8 cellular contexts compared by ENCODE assay signal in the genomic region with DNA sequence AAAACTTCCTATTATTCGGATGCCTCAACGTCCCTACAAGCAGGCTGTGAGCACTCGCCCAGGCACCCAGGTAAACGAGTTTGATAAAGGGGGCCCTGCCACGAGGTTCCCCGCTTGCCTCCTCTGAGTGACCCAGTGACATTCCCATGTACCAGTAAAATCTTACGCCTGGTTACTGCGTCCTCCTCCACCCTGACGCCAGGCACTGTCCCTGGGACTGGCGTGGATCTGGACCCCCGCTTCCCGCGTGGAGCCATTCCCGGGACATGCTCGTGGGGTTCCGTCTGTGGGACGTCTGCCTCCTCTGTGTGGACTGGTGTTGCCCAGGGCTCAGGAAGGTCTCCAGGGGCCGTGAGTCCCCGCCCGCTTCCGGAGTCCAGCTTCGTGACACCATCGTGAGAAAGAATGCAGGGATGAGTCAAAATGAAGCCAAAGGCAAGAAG. TPM values are rescaled to one million over a fixed set of nuclear protein-coding genes. Genes with fewer than 3 reads are reported as not detected.
DNase-seq lines count a peak whose midpoint lies in the region; ATAC-seq, FAIRE-seq and TF ChIP-seq lines count a peak whose summit lies in the region.

No MANE protein-coding gene starts in this region.

- no TSS peak for BruUV-seq in K562 (replicated peaks; lab: Mats Ljungman, UMichigan)

- no peaks in the 10 kb centered on the region for H3K9me2 ChIP-seq in DOHH2 (replicated peaks; ENCODE audit: control insufficient read depth, low read length)

- TF ChIP-seq CTCF in DOHH2 (IDR thresholded peaks at IDR 0.05; ENCODE audit: low read depth, low read length, poor library complexity, severe bottlenecking): no peak
- TF ChIP-seq CTCF in HL-60 (IDR thresholded peaks at IDR 0.05; ENCODE audit: insufficient read depth, low read length): no peak
- TF ChIP-seq CTCF in K562 (IDR thresholded peaks at IDR 0.05 in 2 of 3, conservative IDR thresholded peaks at IDR 0.05 in 1 of 3; ENCODE audit: insufficient read depth in 2 of 3, low read depth in 1 of 3, low read length in 3 of 3): no peak
- TF ChIP-seq CTCF in thoracic aorta (IDR thresholded peaks at IDR 0.05): no peak

- H3K9me3 ChIP-seq in DOHH2 (ENCODE audit: control insufficient read depth, insufficient read depth, low read length): peaks cover 54% of the 10 kb centered on the region
- H3K9me3 ChIP-seq in K562 (replicated peaks; ENCODE audit: control insufficient read depth, insufficient read depth, low read depth, low read length): 0 out of 2 replicates have a peak, but pooled peaks cover 2% of the 10 kb centered on the region
- H3K9me3 ChIP-seq in thoracic aorta: peaks cover 19% of the 10 kb centered on the region

- H4K20me1 ChIP-seq in DOHH2 (ENCODE audit: control insufficient read depth, insufficient read depth, low read depth, low read length): no peaks in the 10 kb centered on the region
- H4K20me1 ChIP-seq in K562 (replicated peaks; ENCODE audit: control insufficient read depth, insufficient read depth, low read length): no peaks in the 10 kb centered on the region

- no peak for ATAC-seq in K562
- no peak for ATAC-seq in thoracic aorta (ENCODE audit: insufficient number of reproducible peaks, low FRiP score, low read depth)

- peak overlapping the region; percentile 94 for H2AFZ ChIP-seq in K562 (ENCODE audit: low read depth, low read length)

- FAIRE-seq in K562 (lab: Jason Lieb, UNC): no peak

- 16% methylated on average over 23 of the region's 23 CpGs for WGBS in K562 (ENCODE audit: insufficient coverage, low coverage, missing lambda C conversion rate)

- POLR2A ChIA-PET in K562 (lab: Yijun Ruan, JAX): no interaction called here

- no peaks in the 10 kb centered on the region for H3K27me3 ChIP-seq in DOHH2 (ENCODE audit: control insufficient read depth, low read length)
- H3K27me3 ChIP-seq in HL-60 (ENCODE audit: insufficient read depth, poor library complexity, severe bottlenecking): no peaks in the 10 kb centered on the region
- H3K27me3 ChIP-seq in K562 (ENCODE audit: control insufficient read depth in 2 of 2, insufficient read depth in 2 of 2, low read length in 2 of 2): no peaks in the 10 kb centered on the region; a peak in 1 of 5 replicates
- no peaks in the 10 kb centered on the region for H3K27me3 ChIP-seq in thoracic aorta (replicated peaks; ENCODE audit: insufficient read depth)

- DNase-seq in HL-60 (ENCODE audit: low read depth in 1 of 2, low spot score in 1 of 2) (no peak), K562 (ENCODE audit: extremely low read depth in 1 of 4, low spot score in 3 of 4) (no peak), kidney tubule cell (ENCODE audit: low spot score) (peak; percentile 65), thoracic aorta (ENCODE audit: low spot score) (no peak), NAMALWA (ENCODE audit: low spot score) (no peak), GM19238 (ENCODE audit: insufficient read length, low spot score) (no peak), NCI-H1105 treated with DMSO at 0.1 percent for 48 hours (lab: John Stamatoyannopoulos, UW) (no peak)

- TF ChIP-seq EP300 in K562 (IDR thresholded peaks at IDR 0.05; ENCODE audit: low read length): no peak

- CTCF ChIA-PET in K562 (lab: Yijun Ruan, JAX; ENCODE audit: low intra/inter-chr PET ratio): no interaction called here

- intact Hi-C loops in K562 (cut with micrococcal nuclease): no loop called here

- no peak for TF ChIP-seq RAD21 in K562 (CRISPR knock-in tag; conservative IDR thresholded peaks at IDR 0.05 in 1 of 2, IDR thresholded peaks at IDR 0.05 in 1 of 2)

- no peak for TF ChIP-seq POLR2A in K562 (conservative IDR thresholded peaks at IDR 0.05)

- H3K27ac ChIP-seq in DOHH2 (ENCODE audit: low read depth, low read length) (no peak overlapping the region), HL-60 (replicated peaks) (peak overlapping the region; percentile 86), K562 (ENCODE audit: extremely low read depth, low read depth, low read length) (peak overlapping the region; percentile 25; the same call in 1 of the 3 replicates), thoracic aorta (no peak overlapping the region)

- H3K4me2 ChIP-seq in DOHH2 (ENCODE audit: low read length) (peak overlapping the region; percentile 71), K562 (ENCODE audit: insufficient read depth, low read length) (peak overlapping the region; percentile 71)

- H3K9ac ChIP-seq in K562 (ENCODE audit: insufficient read depth in 1 of 2, low read depth in 2 of 2, low read length in 2 of 2): peak overlapping the region in 1 of 2 experiments; percentile 69; a peak in 1 of 4 replicates

- H3K36me3 ChIP-seq in DOHH2 (ENCODE audit: control insufficient read depth, low read length) (peaks cover 7% of the 10 kb centered on the region; the same call in 1 of the 2 replicates), K562 (ENCODE audit: control insufficient read depth, insufficient read depth, low read length) (peaks cover 11% of the 10 kb centered on the region; the same call in 2 of the 3 replicates), thoracic aorta (peaks cover 15% of the 10 kb centered on the region)

- H3K4me3 ChIP-seq in DOHH2 (ENCODE audit: low read length) (peak overlapping the region; percentile 76), HL-60 (replicated peaks; ENCODE audit: insufficient read depth, low read length) (peak overlapping the region; percentile 99), K562 (peak overlapping the region; percentile 88), thoracic aorta (peak overlapping the region; percentile 74)

- H3K79me2 ChIP-seq in DOHH2 (ENCODE audit: control insufficient read depth, low read length) (no peaks in the 10 kb centered on the region), K562 (ENCODE audit: control insufficient read depth, insufficient read depth, low read length) (peaks cover 20% of the 10 kb centered on the region)

- H3K4me1 ChIP-seq in DOHH2 (ENCODE audit: control insufficient read depth, low read length) (peaks cover 10% of the 10 kb centered on the region), K562 (replicated peaks in 1 of 2; ENCODE audit: control insufficient read depth in 2 of 2, insufficient read depth in 2 of 2, low read length in 2 of 2) (peaks cover 0 to 11% of the 10 kb centered on the region in 2 experiments; a peak in 2 of 5 replicates), thoracic aorta (ENCODE audit: control insufficient read depth in 1 of 2, low read depth in 2 of 2) (peaks cover 5 to 20% of the 10 kb centered on the region in 2 donors)

- in situ Hi-C loops in K562 (cut with MboI): no loop called here

- H3K9me1 ChIP-seq in K562 (ENCODE audit: control insufficient read depth, insufficient read depth, low read length): no peaks in the 10 kb centered on the region

- H3F3A ChIP-seq in DOHH2 (ENCODE audit: control insufficient read depth, insufficient read depth): no peaks in the 10 kb centered on the region

RNA-seq across cellular contexts. Expression of a gene that starts 0.4 kb away (rescaled TPM):
- 26.0 and 36.4 TPM in 2 replicates for total RNA-seq in K562 (2011; cell fraction: chromatin; rRNA removed; ENCODE audit: low replicate concordance)
- 29.0 and 29.5 TPM in 2 replicates for total RNA-seq in K562 (2011; cell fraction: nucleolus; rRNA removed)
- 17.0 and 21.4 TPM in 2 replicates for total RNA-seq in K562 (2011; cell fraction: nucleoplasm; rRNA removed)
- total RNA-seq in K562 (2014; rRNA removed) (3.9 and 5.0 TPM in 2 replicates), K562 (2014; rRNA removed; fragmentation: Illumina TruSeq; extraction: Trizol) (5.1 and 6.4 TPM in 2 replicates), K562 (2015; rRNA removed; fragmentation: Illumina TruSeq; extraction: Trizol) (3.5 TPM in 2 replicates), K562 (2021) (4.8 and 5.2 TPM in 2 replicates), thoracic aorta (1 to 10 TPM; 6.3 to 6.5 TPM)
- polyA plus RNA-seq in K562 (2011; rRNA removed) (11.8 and 12.8 TPM in 2 replicates), K562 (2014; fragmentation: Illumina TruSeq; extraction: Trizol) (4.4 and 4.6 TPM in 2 replicates), K562 (2014; fragmentation: Nextera tagmentation; extraction: Ambion mirVana) (1 to 10 TPM; 1.6 to 1.7 TPM), K562 (2014; rRNA removed) (4.3 and 5.0 TPM in 2 replicates)
- polyA plus RNA-seq in K562 (2011; cell fraction: cytosol; rRNA removed): 3.4 and 6.3 TPM in 2 replicates
- polyA plus RNA-seq in K562 (2011; cell fraction: nucleus; rRNA removed): 12.8 and 16.3 TPM in 2 replicates
- 3.1 and 3.2 TPM in 2 replicates for polyA plus RNA-seq in K562 (2012)
- polyA minus RNA-seq in K562 (2011; rRNA and poly(A)+ RNA removed): 15.3 and 17.1 TPM in 2 replicates
- 4.3 and 5.9 TPM in 2 replicates for polyA minus RNA-seq in K562 (2011; cell fraction: cytosol; rRNA and poly(A)+ RNA removed)
- 10.9 and 17.0 TPM in 2 replicates for polyA minus RNA-seq in K562 (2011; cell fraction: nucleus; rRNA and poly(A)+ RNA removed)

RNA-seq across cellular contexts. Expression of a gene that starts 18.6 kb away (rescaled TPM):
- 4.9 and 8.5 TPM in 2 replicates for total RNA-seq in K562 (2011; cell fraction: chromatin; rRNA removed; ENCODE audit: low replicate concordance)
- total RNA-seq in K562 (2011; cell fraction: nucleolus; rRNA removed): 5.0 and 7.2 TPM in 2 replicates
- total RNA-seq in K562 (2011; cell fraction: nucleoplasm; rRNA removed): 4.7 and 4.8 TPM in 2 replicates
- 0.78 and 1.1 TPM in 2 replicates for total RNA-seq in K562 (2014; rRNA removed)
- total RNA-seq in K562 (2014; rRNA removed; fragmentation: Illumina TruSeq; extraction: Trizol): 1.2 and 1.6 TPM in 2 replicates
- 1.1 and 1.2 TPM in 2 replicates for total RNA-seq in K562 (2015; rRNA removed; fragmentation: Illumina TruSeq; extraction: Trizol)
- total RNA-seq in K562 (2021): 1.3 and 1.6 TPM in 2 replicates
- 1.3 and 2.0 TPM in 2 replicates for polyA plus RNA-seq in K562 (2011; rRNA removed)
- 0.66 and 1.0 TPM in 2 replicates for polyA plus RNA-seq in K562 (2011; cell fraction: cytosol; rRNA removed)
- 1.6 and 1.8 TPM in 2 replicates for polyA plus RNA-seq in K562 (2011; cell fraction: nucleus; rRNA removed)
- polyA plus RNA-seq in K562 (2012): 0.85 and 1.3 TPM in 2 replicates
- polyA plus RNA-seq in K562 (2014; fragmentation: Illumina TruSeq; extraction: Trizol): 1.3 and 1.5 TPM in 2 replicates
- polyA plus RNA-seq in K562 (2014; fragmentation: Nextera tagmentation; extraction: Ambion mirVana): under 1 TPM; 0.20 to 0.27 TPM
- 0.61 and 1.1 TPM in 2 replicates for polyA plus RNA-seq in K562 (2014; rRNA removed)
- 3.9 and 4.7 TPM in 2 replicates for polyA minus RNA-seq in K562 (2011; rRNA and poly(A)+ RNA removed)
- 0.82 and 1.1 TPM in 2 replicates for polyA minus RNA-seq in K562 (2011; cell fraction: cytosol; rRNA and poly(A)+ RNA removed)
- 4.3 and 5.6 TPM in 2 replicates for polyA minus RNA-seq in K562 (2011; cell fraction: nucleus; rRNA and poly(A)+ RNA removed)
- total RNA-seq in thoracic aorta: 1 to 10 TPM; 1.6 to 4.1 TPM

RNA-seq across cellular contexts. Expression of a gene that starts 23.9 kb away (rescaled TPM):
- 0.32 and 0.81 TPM in 2 replicates for total RNA-seq in K562 (2011; cell fraction: chromatin; rRNA removed; ENCODE audit: low replicate concordance)
- 0.50 and 1.7 TPM in 2 replicates for total RNA-seq in K562 (2011; cell fraction: nucleolus; rRNA removed)
- 0.29 and 0.46 TPM in 2 replicates for total RNA-seq in K562 (2011; cell fraction: nucleoplasm; rRNA removed)
- total RNA-seq in K562 (2014; rRNA removed): 0.14 and 0.69 TPM in 2 replicates
- total RNA-seq in K562 (2014; rRNA removed; fragmentation: Illumina TruSeq; extraction: Trizol): 0.18 and 0.32 TPM in 2 replicates
- 0.15 and 0.25 TPM in 2 replicates for total RNA-seq in K562 (2015; rRNA removed; fragmentation: Illumina TruSeq; extraction: Trizol)
- total RNA-seq in K562 (2021): 0.16 and 0.27 TPM in 2 replicates
- 0.20 and 0.42 TPM in 2 replicates for polyA plus RNA-seq in K562 (2011; rRNA removed)
- polyA plus RNA-seq in K562 (2011; cell fraction: cytosol; rRNA removed): 0.04 and 0.31 TPM in 2 replicates
- polyA plus RNA-seq in K562 (2011; cell fraction: nucleus; rRNA removed): 0.11 and 0.21 TPM in 2 replicates
- polyA plus RNA-seq in K562 (2012): 0.16 and 0.36 TPM in 2 replicates
- 0.12 and 0.19 TPM in 2 replicates for polyA plus RNA-seq in K562 (2014; fragmentation: Illumina TruSeq; extraction: Trizol)
- polyA plus RNA-seq in K562 (2014; fragmentation: Nextera tagmentation; extraction: Ambion mirVana): under 1 TPM in 1 of 2 experiments, not detected in 1; 0.03 TPM
- 0.12 and 0.31 TPM in 2 replicates for polyA plus RNA-seq in K562 (2014; rRNA removed)
- polyA minus RNA-seq in K562 (2011; rRNA and poly(A)+ RNA removed): 0.36 and 0.39 TPM in 2 replicates
- polyA minus RNA-seq in K562 (2011; cell fraction: cytosol; rRNA and poly(A)+ RNA removed): not detected in 2 replicates
- 0.22 and 0.40 TPM in 2 replicates for polyA minus RNA-seq in K562 (2011; cell fraction: nucleus; rRNA and poly(A)+ RNA removed)
- total RNA-seq in thoracic aorta: 10 to 100 TPM in 1 of 2 donors, 1 to 10 TPM in 1; 5.4 to 29.2 TPM

RNA-seq across cellular contexts. Expression of a gene that starts 32.9 kb away (rescaled TPM):
- total RNA-seq in K562 (2011; cell fraction: chromatin; rRNA removed; ENCODE audit: low replicate concordance): 1.4 and 2.8 TPM in 2 replicates
- total RNA-seq in K562 (2011; cell fraction: nucleolus; rRNA removed): 1.0 and 1.6 TPM in 2 replicates
- total RNA-seq in K562 (2011; cell fraction: nucleoplasm; rRNA removed): 1.3 and 1.4 TPM in 2 replicates
- total RNA-seq in K562 (2014; rRNA removed) (0.16 and 0.18 TPM in 2 replicates), K562 (2014; rRNA removed; fragmentation: Illumina TruSeq; extraction: Trizol) (0.29 and 0.48 TPM in 2 replicates), K562 (2015; rRNA removed; fragmentation: Illumina TruSeq; extraction: Trizol) (0.11 and 0.25 TPM in 2 replicates), K562 (2021) (0.22 TPM in 2 replicates), thoracic aorta (1 to 10 TPM; 5.7 to 8.3 TPM)
- polyA plus RNA-seq in K562 (2011; rRNA removed) (0.08 and 0.68 TPM in 2 replicates), K562 (2014; fragmentation: Illumina TruSeq; extraction: Trizol) (0.25 and 0.29 TPM in 2 replicates), K562 (2014; fragmentation: Nextera tagmentation; extraction: Ambion mirVana) (under 1 TPM; 0.03 to 0.14 TPM), K562 (2014; rRNA removed) (0.12 and 0.25 TPM in 2 replicates)
- polyA plus RNA-seq in K562 (2011; cell fraction: cytosol; rRNA removed): 0.03 and 0.52 TPM in 2 replicates
- polyA plus RNA-seq in K562 (2011; cell fraction: nucleus; rRNA removed): 0.50 TPM in 1 of 2 replicates, not detected in the other
- 0.21 and 0.37 TPM in 2 replicates for polyA plus RNA-seq in K562 (2012)
- polyA minus RNA-seq in K562 (2011; rRNA and poly(A)+ RNA removed): 0.03 and 1.1 TPM in 2 replicates
- 0.48 TPM in 1 of 2 replicates, not detected in the other for polyA minus RNA-seq in K562 (2011; cell fraction: cytosol; rRNA and poly(A)+ RNA removed)
- polyA minus RNA-seq in K562 (2011; cell fraction: nucleus; rRNA and poly(A)+ RNA removed): 0.54 TPM in 1 of 2 replicates, not detected in the other

RNA-seq across cellular contexts. Expression of a gene that starts 39.6 kb away (rescaled TPM):
- 9.5 and 10.6 TPM in 2 replicates for total RNA-seq in K562 (2011; cell fraction: chromatin; rRNA removed; ENCODE audit: low replicate concordance)
- 9.7 and 11.2 TPM in 2 replicates for total RNA-seq in K562 (2011; cell fraction: nucleolus; rRNA removed)
- 10.9 and 12.1 TPM in 2 replicates for total RNA-seq in K562 (2011; cell fraction: nucleoplasm; rRNA removed)
- total RNA-seq in K562 (2014; rRNA removed): 3.2 and 5.9 TPM in 2 replicates
- total RNA-seq in K562 (2014; rRNA removed; fragmentation: Illumina TruSeq; extraction: Trizol): 4.1 and 5.0 TPM in 2 replicates
- total RNA-seq in K562 (2015; rRNA removed; fragmentation: Illumina TruSeq; extraction: Trizol): 3.0 and 3.1 TPM in 2 replicates
- total RNA-seq in K562 (2021): 3.5 and 4.0 TPM in 2 replicates
- polyA plus RNA-seq in K562 (2011; rRNA removed): 4.2 and 5.0 TPM in 2 replicates
- 3.2 and 4.1 TPM in 2 replicates for polyA plus RNA-seq in K562 (2011; cell fraction: cytosol; rRNA removed)
- polyA plus RNA-seq in K562 (2011; cell fraction: nucleus; rRNA removed): 3.9 and 7.4 TPM in 2 replicates
- polyA plus RNA-seq in K562 (2012): 2.4 and 4.6 TPM in 2 replicates
- polyA plus RNA-seq in K562 (2014; fragmentation: Illumina TruSeq; extraction: Trizol): 2.6 and 4.1 TPM in 2 replicates
- polyA plus RNA-seq in K562 (2014; fragmentation: Nextera tagmentation; extraction: Ambion mirVana): under 1 TPM; 0.28 to 0.78 TPM
- polyA plus RNA-seq in K562 (2014; rRNA removed): 2.2 and 4.1 TPM in 2 replicates
- polyA minus RNA-seq in K562 (2011; rRNA and poly(A)+ RNA removed): 4.7 and 4.8 TPM in 2 replicates
- polyA minus RNA-seq in K562 (2011; cell fraction: cytosol; rRNA and poly(A)+ RNA removed): 1.0 and 1.4 TPM in 2 replicates
- polyA minus RNA-seq in K562 (2011; cell fraction: nucleus; rRNA and poly(A)+ RNA removed): 7.1 and 7.9 TPM in 2 replicates
- 1 to 10 TPM; 3.8 to 7.4 TPM for total RNA-seq in thoracic aorta

Comparison
In these comparisons a context has a peak if more than half of its experiments do, and no peak if none do; other contexts are left out.
1. H3K27ac ChIP-seq: peak in HL-60 (single experiment) and K562 (single experiment); none in DOHH2 (single experiment) and thoracic aorta (0 of 2).
2. Peak in every context shown above with its lines, with median percentiles within 50 percentile points of each other: H3K4me3 ChIP-seq.